ENCODE assay signal across 2 cellular contexts in the genomic region with DNA sequence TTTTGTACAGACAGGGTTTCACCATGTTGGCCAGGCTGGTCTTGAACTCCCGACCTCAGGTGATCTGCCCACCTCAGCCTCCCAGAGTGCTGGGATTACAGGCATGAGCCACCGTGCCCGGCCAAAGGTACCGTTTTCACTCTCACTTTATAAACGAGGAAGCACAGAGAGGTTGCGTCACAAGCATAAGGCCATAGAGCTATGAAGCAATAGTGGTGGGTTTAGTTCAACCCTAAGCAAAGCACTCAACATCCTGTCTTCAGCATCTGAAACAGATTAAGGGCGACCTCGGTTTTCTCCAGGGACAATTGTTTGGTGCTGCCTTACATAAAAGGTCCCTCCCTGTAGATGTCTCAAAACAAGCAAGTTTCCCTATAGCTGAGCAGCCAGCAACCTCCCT.
TF ChIP-seq lines count a peak whose summit lies in the region.

No MANE protein-coding gene starts in this region.

TF ChIP-seq in A549, 52 proteins besides CTCF, POLR2A, EP300 and RAD21:
- TF ChIP-seq CEBPB (IDR thresholded peaks at IDR 0.05) = peak; percentile 42 to 70; a peak in 3 of 4 replicates
TF ChIP-seq in A549: peak in this region for 1; not testable (repeated sequence) for 51.

TF ChIP-seq in IMR-90, 13 proteins besides CTCF, POLR2A, EP300 and RAD21:
- TF ChIP-seq CEBPB (IDR thresholded peaks at IDR 0.05; ENCODE audit: low read depth, low read length) = peak; percentile 95
